Comparison of ENCODE assay signal across 8 cellular contexts in the genomic region with DNA sequence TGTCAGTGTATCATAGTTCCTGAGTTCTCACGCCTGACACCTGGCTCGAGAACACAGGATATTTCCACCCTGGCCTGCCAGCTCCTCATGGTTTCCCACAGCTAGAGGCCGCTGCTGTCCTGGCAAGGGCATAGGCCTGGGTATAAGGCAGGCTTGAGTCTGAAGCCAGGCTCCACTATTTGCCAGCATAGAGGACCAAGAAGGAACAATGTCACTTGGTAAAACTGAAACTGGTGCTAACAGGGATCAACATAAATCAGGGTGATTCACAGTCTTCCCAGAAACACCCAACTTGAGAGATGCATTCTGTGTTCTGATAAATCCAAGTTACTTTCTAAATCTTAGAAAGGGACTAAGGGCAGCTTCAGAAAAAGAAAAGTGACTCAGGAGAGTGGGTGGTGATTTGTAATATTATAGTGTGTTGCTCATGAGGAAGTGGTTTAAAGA. TPM values are rescaled to one million over a fixed set of nuclear protein-coding genes. Genes with fewer than 3 reads are reported as not detected.
DNase-seq lines count a peak whose midpoint lies in the region; ATAC-seq and TF ChIP-seq lines count a peak whose summit lies in the region.

No MANE protein-coding gene starts in this region.

- no peaks in the 10 kb centered on the region for H3K27me3 ChIP-seq in right atrium auricular region

- DNase-seq in AG10803 (ENCODE audit: low read depth) (peak; percentile 85), LoVo (ENCODE audit: low spot score) (peak; percentile 81), SK-MEL-5 (ENCODE audit: low read depth, low spot score) (peak; percentile 93), anterior cingulate cortex (lab: John Stamatoyannopoulos, UW) (peak in 56 of 58 donors; percentile 11 to 87 (median 64)), right atrium auricular region (ENCODE audit: low spot score) (peak; percentile 82), renal cortical epithelial cell (ENCODE audit: low read depth) (peak; percentile 93)

- H3K4me1 ChIP-seq in right atrium auricular region, result peaks cover 0 to 32% of the 10 kb centered on the region in 2 donors

- peak overlapping the region; percentile 55 to 74 for H3K27ac ChIP-seq in right atrium auricular region

- in situ Hi-C loops in SK-MEL-5 (cut with HindIII; ENCODE audit: low pct_unique_long_range_greater_than_20kb, low sequenced_read_pairs), result no loop called here

- H3K36me3 ChIP-seq in right atrium auricular region, result no peaks in the 10 kb centered on the region

- ATAC-seq in GM18907 (IDR thresholded peaks at IDR 0.05; ENCODE audit: unreplicated experiment), result peak; percentile 69
- no peak for ATAC-seq in GM18873 (IDR thresholded peaks at IDR 0.05; ENCODE audit: low FRiP score, unreplicated experiment)

- peak; percentile 91 for TF ChIP-seq CTCF in AG10803 (conservative IDR thresholded peaks at IDR 0.05; ENCODE audit: low read length)
- TF ChIP-seq CTCF in right atrium auricular region (IDR thresholded peaks at IDR 0.05), result peak; percentile 82 to 92

- H3K4me3 ChIP-seq in AG10803 (ENCODE audit: low read length) (no peak overlapping the region), right atrium auricular region (no peak overlapping the region)

- H3K9me3 ChIP-seq in right atrium auricular region, result no peaks in the 10 kb centered on the region

RNA-seq across cellular contexts. Expression of a gene that starts 6.9 kb away (rescaled TPM):
- 0.24 and 2.2 TPM in 2 replicates for total RNA-seq in SK-MEL-5 (2014; rRNA removed; shearing (Covaris generic))
- polyA plus RNA-seq in SK-MEL-5 (2015; cell fraction: cytosol; rRNA removed), result 1.2 and 1.5 TPM in 2 replicates
- polyA plus RNA-seq in SK-MEL-5 (2015; cell fraction: nucleus; rRNA removed), result 0.28 and 1.6 TPM in 2 replicates
- total RNA-seq in right atrium auricular region (not detected), renal cortical epithelial cell (37.9 and 392 TPM in 2 replicates)

RNA-seq across cellular contexts. Expression of a gene that starts 23.5 kb away (rescaled TPM):
- total RNA-seq in SK-MEL-5 (2014; rRNA removed; shearing (Covaris generic)), result 0.63 TPM in 1 of 2 replicates, not detected in the other
- polyA plus RNA-seq in SK-MEL-5 (2015; cell fraction: cytosol; rRNA removed), result 0.62 and 3.8 TPM in 2 replicates
- not detected in 2 replicates for polyA plus RNA-seq in SK-MEL-5 (2015; cell fraction: nucleus; rRNA removed)
- 1 to 10 TPM; 1.8 to 3.4 TPM for total RNA-seq in right atrium auricular region
- 5.2 and 36.8 TPM in 2 replicates for total RNA-seq in renal cortical epithelial cell

RNA-seq across cellular contexts. Expression of a gene that starts 27.0 kb away (rescaled TPM):
- total RNA-seq in SK-MEL-5 (2014; rRNA removed; shearing (Covaris generic)), result 0.51 TPM in 1 of 2 replicates, not detected in the other
- 1.8 TPM in 1 of 2 replicates, not detected in the other for polyA plus RNA-seq in SK-MEL-5 (2015; cell fraction: cytosol; rRNA removed)
- not detected in 2 replicates for polyA plus RNA-seq in SK-MEL-5 (2015; cell fraction: nucleus; rRNA removed)
- 100 to 1,000 TPM; 144 to 156 TPM for total RNA-seq in right atrium auricular region
- 7.6 and 303 TPM in 2 replicates for total RNA-seq in renal cortical epithelial cell

RNA-seq across cellular contexts. Expression of a gene that starts 31.9 kb away (rescaled TPM):
- not detected in 2 replicates for total RNA-seq in SK-MEL-5 (2014; rRNA removed; shearing (Covaris generic))
- polyA plus RNA-seq in SK-MEL-5 (2015; cell fraction: cytosol; rRNA removed), result not detected in 2 replicates
- polyA plus RNA-seq in SK-MEL-5 (2015; cell fraction: nucleus; rRNA removed), result not detected in 2 replicates
- total RNA-seq in right atrium auricular region (not detected), renal cortical epithelial cell (1.2 TPM in 2 replicates)

RNA-seq across cellular contexts. Expression of a gene that starts 36.8 kb away (rescaled TPM):
- total RNA-seq in SK-MEL-5 (2014; rRNA removed; shearing (Covaris generic)), result 185 and 198 TPM in 2 replicates
- polyA plus RNA-seq in SK-MEL-5 (2015; cell fraction: cytosol; rRNA removed), result 226 and 252 TPM in 2 replicates
- polyA plus RNA-seq in SK-MEL-5 (2015; cell fraction: nucleus; rRNA removed), result 15.0 and 37.2 TPM in 2 replicates
- total RNA-seq in right atrium auricular region, result 100 to 1,000 TPM; 156 to 324 TPM
- 428 and 2,979 TPM in 2 replicates for total RNA-seq in renal cortical epithelial cell

Comparison
In these comparisons a context has a peak if more than half of its experiments do, and no peak if none do; other contexts are left out.
1. RNA of a gene that starts 6.9 kb away (total RNA-seq): 37.9 to 392 TPM in renal cortical epithelial cell; not detected in right atrium auricular region and 0.24 to 2.2 TPM in SK-MEL-5; every median in the first group is over 10 times any median in the second.
2. Peak in every context shown above with its lines, with median percentiles within 50 percentile points of each other: DNase-seq.